1 cellular context compared by ENCODE assay signal in genomic region chr19:41457241-41457640, GRCh38.
TF ChIP-seq lines count a peak whose summit lies in the region.

No MANE protein-coding gene starts in this region.

TF ChIP-seq in GM12878, 131 proteins besides CTCF, POLR2A, EP300 and RAD21:
- peak; percentile 76 for TF ChIP-seq RUNX3 (IDR thresholded peaks at IDR 0.05; ENCODE audit: low read length)
- TF ChIP-seq IKZF2 (IDR thresholded peaks at IDR 0.05): peak in 1 of 2 experiments; percentile 14; a peak in 1 of 4 replicates
- no peak for TF ChIP-seq USF2 (IDR thresholded peaks at IDR 0.05; ENCODE audit: borderline replicate concordance, low read depth, low read length)
- 0 out of 2 replicates have a peak, but pooled peaks have one; percentile 12 for TF ChIP-seq ATF7 (IDR thresholded peaks at IDR 0.05; ENCODE audit: low read depth)
TF ChIP-seq in GM12878: peak in this region for 3.
